9 cellular contexts compared by ENCODE assay signal in genomic region chr4:139223682-139224317, GRCh38. TPM values are rescaled to one million over a fixed set of nuclear protein-coding genes. Genes with fewer than 3 reads are reported as not detected.
DNase-seq lines count a peak whose midpoint lies in the region; ATAC-seq and TF ChIP-seq lines count a peak whose summit lies in the region.
"Had no signal": no experiment of that assay in that cellular context is flagged by ENCODE, and none has a peak within 500 bp of the region (broad histone marks: within the 10 kb centered on the region; RNA-seq: fewer than 3 reads in every experiment).

No MANE protein-coding gene starts in this region.

- H3K79me2 ChIP-seq in trophoblast cell (ENCODE audit: control insufficient read depth, insufficient read depth, low read length, poor library complexity), result no peaks in the 10 kb centered on the region

- H3K18ac ChIP-seq in trophoblast cell (ENCODE audit: low read length), result no peak overlapping the region

- DNase-seq in AG08395 (ENCODE audit: low spot score), result peak; percentile 39
- DNase-seq in SK-N-MC (ENCODE audit: low read depth, low spot score), result no peak
- DNase-seq in fibroblast of peridontal ligament (ENCODE audit: extremely low read depth), result peak; percentile 84
- no peak for DNase-seq in stomach
- DNase-seq in trophoblast cell, result no peak
- no peak for DNase-seq in suprapubic skin (ENCODE audit: low spot score in 2 of 2)

- TF ChIP-seq POLR2A in stomach (IDR thresholded peaks at IDR 0.05), result no peak
- TF ChIP-seq POLR2A in suprapubic skin (IDR thresholded peaks at IDR 0.05), result no peak

- H3K4me1 ChIP-seq in stomach, result no peaks in the 10 kb centered on the region
- H3K4me1 ChIP-seq in trophoblast cell (ENCODE audit: control insufficient read depth in 1 of 2, insufficient read depth in 2 of 2, low read length in 2 of 2), result no peaks in the 10 kb centered on the region
- no peaks in the 10 kb centered on the region for H3K4me1 ChIP-seq in suprapubic skin

- H2BK120ac ChIP-seq in trophoblast cell (ENCODE audit: insufficient read depth, low read length, poor library complexity), result no peak overlapping the region

- TF ChIP-seq CTCF in stomach (IDR thresholded peaks at IDR 0.05) (no peak), suprapubic skin (IDR thresholded peaks at IDR 0.05) (no peak)

- TF ChIP-seq EP300 in stomach (IDR thresholded peaks at IDR 0.05) (no peak), suprapubic skin (IDR thresholded peaks at IDR 0.05) (no peak)

- H3K9me3 ChIP-seq in SK-N-MC (ENCODE audit: low read depth, low read length) (no peaks in the 10 kb centered on the region; the same call in 1 of the 2 replicates), stomach (no peaks in the 10 kb centered on the region), trophoblast cell (ENCODE audit: insufficient read depth, low read depth, low read length) (no peaks in the 10 kb centered on the region), suprapubic skin (no peaks in the 10 kb centered on the region)

- H3K23ac ChIP-seq in trophoblast cell (ENCODE audit: low read length), result no peak overlapping the region

- H3K27ac ChIP-seq in SK-N-MC (peak overlapping the region; percentile 90), stomach (no peak overlapping the region), trophoblast cell (ENCODE audit: low read depth, low read length) (no peak overlapping the region), suprapubic skin (no peak overlapping the region)
- H3K27ac ChIP-seq: coronary artery had no signal

- no peak overlapping the region for H2AK5ac ChIP-seq in trophoblast cell (ENCODE audit: low read length)

- H3K9ac ChIP-seq in SK-N-MC (ENCODE audit: insufficient read length) (no peak overlapping the region), trophoblast cell (ENCODE audit: low read length) (no peak overlapping the region)

- no peak overlapping the region for H3K14ac ChIP-seq in trophoblast cell (ENCODE audit: low read length)

- H3K4ac ChIP-seq in trophoblast cell (ENCODE audit: low read depth, low read length), result no peak overlapping the region

- no peak overlapping the region for H4K8ac ChIP-seq in trophoblast cell (ENCODE audit: low read depth, low read length)

- no peak overlapping the region for H4K12ac ChIP-seq in trophoblast cell (ENCODE audit: low read depth, low read length)

- H3K4me3 ChIP-seq in SK-N-MC, result no peak overlapping the region
- H3K4me3 ChIP-seq in stomach, result no peak overlapping the region
- no peak overlapping the region for H3K4me3 ChIP-seq in trophoblast cell (ENCODE audit: low read depth, low read length)
- no peak overlapping the region for H3K4me3 ChIP-seq in suprapubic skin
- H3K4me3 ChIP-seq: coronary artery had no signal

- ATAC-seq in GM19395 (IDR thresholded peaks at IDR 0.05; ENCODE audit: unreplicated experiment), result peak; percentile 75
- no peak for ATAC-seq in HG02938 (IDR thresholded peaks at IDR 0.05; ENCODE audit: unreplicated experiment)

- H3K79me1 ChIP-seq in trophoblast cell (ENCODE audit: low read length), result no peaks in the 10 kb centered on the region

- 88 to 94% (median 93%) methylated on average over 2 of the region's 2 CpGs for WGBS in stomach, 5 donors
- WGBS in trophoblast cell (ENCODE audit: extremely low coverage, insufficient coverage, insufficient read length), result no CpG with 5 or more reads among the region's 2 CpGs
- 85% methylated on average over 2 of the region's 2 CpGs for WGBS in suprapubic skin

- H4K91ac ChIP-seq in trophoblast cell (ENCODE audit: low read depth, low read length), result no peak overlapping the region

- H3K27me3 ChIP-seq in stomach, result no peaks in the 10 kb centered on the region
- no peaks in the 10 kb centered on the region for H3K27me3 ChIP-seq in trophoblast cell (ENCODE audit: insufficient read depth, low read length)
- H3K27me3 ChIP-seq in suprapubic skin, result no peaks in the 10 kb centered on the region

- intact Hi-C loops in stomach (cut with DNase I; ENCODE audit: low total_unique reads), result loop anchor here (10.0 kb wide), 1 partner anchor 71 kb away; no protein-coding TSS in a partner anchor

- H3K36me3 ChIP-seq in SK-N-MC (ENCODE audit: insufficient read depth, low read length) (no peaks in the 10 kb centered on the region), stomach (no peaks in the 10 kb centered on the region), trophoblast cell (ENCODE audit: control insufficient read depth in 1 of 2, insufficient read depth in 2 of 2, low read length in 2 of 2) (no peaks in the 10 kb centered on the region), suprapubic skin (no peaks in the 10 kb centered on the region)

- H2AFZ ChIP-seq in trophoblast cell (ENCODE audit: insufficient read depth, low read length, poor library complexity), result no peak overlapping the region

- no peak overlapping the region for H2BK12ac ChIP-seq in trophoblast cell (ENCODE audit: low read length)

- no peak overlapping the region for H3K4me2 ChIP-seq in trophoblast cell (ENCODE audit: low read length)

- no peak overlapping the region for H2BK5ac ChIP-seq in trophoblast cell (ENCODE audit: low read depth, low read length, poor library complexity)

RNA-seq across cellular contexts. Expression of gene ELF2, which starts 46.8 kb away (rescaled TPM):
- total RNA-seq in stomach, result 100 to 1,000 TPM in 1 of 5 donors, 10 to 100 TPM in 4; 30.1 to 115 (median 64.8) TPM
- 10 to 100 TPM; 10.6 to 24.3 (median 12.2) TPM for polyA plus RNA-seq in stomach
- 19.5 and 21.8 TPM in 2 replicates for polyA plus RNA-seq in trophoblast cell (2013)
- 10 to 100 TPM; 32.0 to 92.0 (median 48.5) TPM for total RNA-seq in suprapubic skin

RNA-seq across cellular contexts. Expression of gene MGARP, which starts 56.2 kb away (rescaled TPM):
- total RNA-seq in stomach (not detected), suprapubic skin (under 1 TPM in 2 of 4 donors, not detected in 2; 0.36 to 0.60 TPM)
- polyA plus RNA-seq in stomach, result 1 to 10 TPM in 1 of 3 donors, under 1 TPM in 2; 0.08 to 1.4 (median 0.31) TPM
- polyA plus RNA-seq in trophoblast cell (2013), result 0.06 and 0.14 TPM in 2 replicates

Comparison
In these comparisons a context has a peak if more than half of its experiments do, and no peak if none do; other contexts are left out.
1. DNase-seq: peak in AG08395 (single experiment) and fibroblast of peridontal ligament (single experiment); none in SK-N-MC (single experiment), stomach (single experiment), trophoblast cell (0 of 2) and suprapubic skin (0 of 2).